Comparison of ENCODE assay signal across 9 cellular contexts in the genomic region with DNA sequence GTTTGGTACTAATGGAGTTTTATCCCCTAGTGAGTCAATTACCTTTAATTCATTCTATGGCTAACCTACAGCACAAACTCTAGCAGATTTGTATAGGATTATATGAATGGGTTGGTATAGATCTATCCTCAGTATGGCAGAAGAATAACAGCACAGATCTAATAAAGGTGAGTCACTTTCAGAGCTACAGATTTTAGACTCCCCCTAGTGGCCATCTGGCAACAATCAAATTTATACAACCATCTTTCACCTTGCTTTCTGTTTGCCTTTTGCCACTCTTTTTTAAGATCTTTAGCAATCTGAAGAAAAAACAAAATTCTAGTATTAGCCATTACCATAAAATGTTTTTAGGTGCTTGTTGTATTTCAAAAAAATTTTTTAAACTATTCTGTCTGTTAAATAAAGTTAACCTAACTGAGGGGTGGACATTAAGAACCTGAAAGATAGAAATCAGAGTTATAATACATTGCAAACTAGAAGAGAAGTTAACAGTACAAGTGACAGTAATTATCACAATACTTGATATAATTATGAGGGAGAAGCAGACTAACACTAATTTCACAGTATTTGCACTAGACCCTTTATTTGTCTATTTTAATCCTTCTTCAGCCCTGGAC. TPM values are rescaled to one million over a fixed set of nuclear protein-coding genes. Genes with fewer than 3 reads are reported as not detected.
A peak's percentile ranks its signal among the peaks of the same experiment; 100 is the strongest.
DNase-seq lines count a peak whose midpoint lies in the region; ATAC-seq and TF ChIP-seq lines count a peak whose summit lies in the region.
"Had no signal": no experiment of that assay in that cellular context is flagged by ENCODE, and none has a peak within 500 bp of the region (broad histone marks: within the 10 kb centered on the region; RNA-seq: fewer than 3 reads in every experiment).

No MANE protein-coding gene starts in this region.

- H3K4me1 Mint-ChIP-seq in stimulated activated naive CD8-positive, alpha-beta T cell treated with anti-CD3 and anti-CD28 coated beads, Interleukin-15, amount 100 ng/mL, for 72 hours: peaks cover 37% of the 10 kb centered on the region

- peak overlapping the region in 1 of 2 donors; percentile 2 for H3K27ac Mint-ChIP-seq in stimulated activated naive CD8-positive, alpha-beta T cell treated with anti-CD3 and anti-CD28 coated beads, Interleukin-15, amount 100 ng/mL, for 72 hours

- TF ChIP-seq CTCF in adrenal gland (IDR thresholded peaks at IDR 0.05): peak; percentile 69 to 88 (median 74)

- peak; percentile 69 for ATAC-seq in GM19025 (IDR thresholded peaks at IDR 0.05; ENCODE audit: low read depth, unreplicated experiment)
- ATAC-seq in HG03196 (IDR thresholded peaks at IDR 0.05; ENCODE audit: unreplicated experiment): peak; percentile 63
- ATAC-seq in stimulated activated naive CD8-positive, alpha-beta T cell treated with anti-CD3 and anti-CD28 coated beads, Interleukin-15, amount 100 ng/mL, for 72 hours: peak; percentile 95

- DNase-seq in NCI-H1436 (lab: John Stamatoyannopoulos, UW): peak; percentile 55
- no peak for DNase-seq in NCI-H1436 treated with DMSO at 0.1 percent for 48 hours (lab: John Stamatoyannopoulos, UW)
- DNase-seq in NCI-H446 treated with DMSO at 0.1 percent for 48 hours (lab: John Stamatoyannopoulos, UW): peak; percentile 60
- peak in 3 of 7 donors; percentile 20 to 37 (median 30) for DNase-seq in adrenal gland
- peak; percentile 19 for DNase-seq in iPS DF 4.7 (ENCODE audit: extremely low read depth, low spot score)
- DNase-seq in stimulated activated naive CD8-positive, alpha-beta T cell treated with anti-CD3 and anti-CD28 coated beads, Interleukin-15, amount 100 ng/mL, for 72 hours: peak; percentile 23 to 31

- H3K4me3 Mint-ChIP-seq in stimulated activated naive CD8-positive, alpha-beta T cell treated with anti-CD3 and anti-CD28 coated beads, Interleukin-15, amount 100 ng/mL, for 72 hours: peak overlapping the region in 1 of 2 donors; percentile 6

- no peaks in the 10 kb centered on the region for H3K4me1 ChIP-seq in adrenal gland (replicated peaks in 1 of 2)

- no peaks in the 10 kb centered on the region for H3K27me3 ChIP-seq in adrenal gland
- H3K27me3 ChIP-seq: BLaER1 treated with 17β-estradiol and CSF1 and Interleukin-3, amounts not matched to agents 10 nM and 100 nM had no signal

- no peaks in the 10 kb centered on the region for H3K9me3 Mint-ChIP-seq in stimulated activated naive CD8-positive, alpha-beta T cell treated with anti-CD3 and anti-CD28 coated beads, Interleukin-15, amount 100 ng/mL, for 72 hours

- no peak overlapping the region for H3K4me3 ChIP-seq in adrenal gland
- H3K4me3 ChIP-seq: BLaER1 treated with 17β-estradiol and CSF1 and Interleukin-3, amounts not matched to agents 10 nM and 100 nM had no signal

- no peaks in the 10 kb centered on the region for H3K36me3 ChIP-seq in adrenal gland (replicated peaks in 1 of 2)

- no peaks in the 10 kb centered on the region for H3K9me3 ChIP-seq in adrenal gland (replicated peaks in 1 of 3)
- H3K9me3 ChIP-seq: BLaER1 treated with 17β-estradiol and CSF1 and Interleukin-3, amounts not matched to agents 10 nM and 100 nM had no signal

- H3K27ac ChIP-seq in adrenal gland: no peak overlapping the region
- H3K27ac ChIP-seq: BLaER1 treated with 17β-estradiol and CSF1 and Interleukin-3, amounts not matched to agents 10 nM and 100 nM had no signal

- intact Hi-C loops in adrenal gland (cut with DNase I): no loop called here

- H3K27me3 Mint-ChIP-seq in stimulated activated naive CD8-positive, alpha-beta T cell treated with anti-CD3 and anti-CD28 coated beads, Interleukin-15, amount 100 ng/mL, for 72 hours: no peaks in the 10 kb centered on the region

- TF ChIP-seq POLR2A in adrenal gland (IDR thresholded peaks at IDR 0.05): no peak

RNA-seq across cellular contexts. Expression of a gene that starts 25.8 kb away (rescaled TPM):
- total RNA-seq in adrenal gland: 1 to 10 TPM in 4 of 8 donors, under 1 TPM in 4; 0.17 to 1.1 (median 0.83) TPM
- 1 to 10 TPM in 1 of 3 donors, under 1 TPM in 2; 0.27 to 1.4 (median 0.48) TPM for polyA plus RNA-seq in adrenal gland

RNA-seq across cellular contexts. Expression of a gene that starts 27.1 kb away (rescaled TPM):
- 100 to 1,000 TPM in 7 of 8 donors, 10 to 100 TPM in 1; 79.9 to 169 (median 136) TPM for total RNA-seq in adrenal gland
- 100 to 1,000 TPM in 1 of 3 donors, 10 to 100 TPM in 2; 29.9 to 196 (median 37.9) TPM for polyA plus RNA-seq in adrenal gland
